In genomic region chr6:12162203-12162602, GRCh38 we compare ENCODE assay signal across 22 cellular contexts.
DNase-seq lines count a peak whose midpoint lies in the region; ATAC-seq, FAIRE-seq and TF ChIP-seq lines count a peak whose summit lies in the region.
"Had no signal": no experiment of that assay in that cellular context is flagged by ENCODE, and none has a peak within 500 bp of the region (broad histone marks: within the 10 kb centered on the region; RNA-seq: fewer than 3 reads in every experiment).

No MANE protein-coding gene starts in this region.

- H3K9me3 Mint-ChIP-seq in activated T-cell treated with anti-CD3 and anti-CD28 coated beads, Interleukin-2, amount 50 U/mL, for 72 hours = no peaks in the 10 kb centered on the region
- H3K9me3 Mint-ChIP-seq: IgD-negative memory B cell had no signal

- TF ChIP-seq POLR2A in GM12892 (IDR thresholded peaks at IDR 0.05; ENCODE audit: low read depth, low read length) = no peak

- H3K4me3 ChIP-seq in HAP-1 = no peak overlapping the region
- H3K4me3 ChIP-seq: SK-N-MC had no signal

- in situ Hi-C loops in HAP-1 (cut with MboI; ENCODE audit: low sequenced_read_pairs) = no loop called here

- H3K4me1 ChIP-seq in HAP-1 = no peaks in the 10 kb centered on the region

- H3K27ac Mint-ChIP-seq in activated T-cell treated with anti-CD3 and anti-CD28 coated beads, Interleukin-2, amount 50 U/mL, for 72 hours = peak overlapping the region; percentile 55

- H3K36me3 Mint-ChIP-seq in activated T-cell treated with anti-CD3 and anti-CD28 coated beads, Interleukin-2, amount 50 U/mL, for 72 hours (ENCODE audit: insufficient read depth in 2 of 2) = peaks cover 15 to 40% of the 10 kb centered on the region in 2 donors

- no peak overlapping the region for H3K4me3 Mint-ChIP-seq in activated T-cell treated with anti-CD3 and anti-CD28 coated beads, Interleukin-2, amount 50 U/mL, for 72 hours
- H3K4me3 Mint-ChIP-seq: B cell, IgD-negative memory B cell had no signal

- FAIRE-seq in GM12892 (lab: Jason Lieb, UNC) = peak; percentile 71
- FAIRE-seq: D721Med, H1, RCC 7860 had no signal

- no peak for ATAC-seq in activated T-cell treated with anti-CD3 and anti-CD28 coated beads, Interleukin-2, amount 50 U/mL, for 72 hours (replicated peaks in 1 of 2)
- ATAC-seq: HCT116 had no signal

- no peaks in the 10 kb centered on the region for H3K27me3 ChIP-seq in HAP-1 (ENCODE audit: low read depth)

- peaks cover 38% of the 10 kb centered on the region for H3K4me1 Mint-ChIP-seq in activated T-cell treated with anti-CD3 and anti-CD28 coated beads, Interleukin-2, amount 50 U/mL, for 72 hours (ENCODE audit: low read depth)

- H3K36me3 ChIP-seq in HAP-1 (replicated peaks) = no peaks in the 10 kb centered on the region; the same call in none of the 2 replicates

- no peaks in the 10 kb centered on the region for H3K27me3 Mint-ChIP-seq in activated T-cell treated with anti-CD3 and anti-CD28 coated beads, Interleukin-2, amount 50 U/mL, for 72 hours (ENCODE audit: low read depth)
- H3K27me3 Mint-ChIP-seq: B cell, IgD-negative memory B cell had no signal

- DNase-seq in activated T-cell treated with anti-CD3 and anti-CD28 coated beads, Interleukin-2, amount 50 U/mL, for 72 hours = no peak
- no peak for DNase-seq in activated T-cell treated with anti-CD3 and anti-CD28 coated beads, Interleukin-2, amount 50 U/mL, for 48 hours
- DNase-seq in GM12892 (ENCODE audit: insufficient read length) = no peak
- peak; percentile 48 for DNase-seq in kidney tubule cell (ENCODE audit: low spot score)
- peak; percentile 59 for DNase-seq in renal cortical epithelial cell (ENCODE audit: low read depth)
- no peak for DNase-seq in HAP-1 (ENCODE audit: low spot score in 2 of 2)
- no peak for DNase-seq in NCI-H748 (lab: John Stamatoyannopoulos, UW; ENCODE audit: unreplicated experiment)
- DNase-seq in NCI-H146 (lab: John Stamatoyannopoulos, UW) = no peak
- DNase-seq: MM.1S, NCI-H1048, NCI-H1417 treated with DMSO at 0.1 percent for 48 hours, NCI-H187 treated with DMSO at 0.1 percent for 48 hours, NCI-H524, NCI-H774, SIG-M5 had no signal

- no peaks in the 10 kb centered on the region for H3K9me3 ChIP-seq in HAP-1

Comparison
In these comparisons a context has a peak if more than half of its experiments do, and no peak if none do; other contexts are left out.
1. DNase-seq: peak in kidney tubule cell (single experiment) and renal cortical epithelial cell (single experiment); none in activated T-cell treated with anti-CD3 and anti-CD28 coated beads, Interleukin-2, amount 50 U/mL, for 72 hours (0 of 2), activated T-cell treated with anti-CD3 and anti-CD28 coated beads, Interleukin-2, amount 50 U/mL, for 48 hours (0 of 2), GM12892 (single experiment), HAP-1 (0 of 2), NCI-H748 (single experiment) and NCI-H146 (single experiment).